ENCODE assay signal across 1 cellular context in the genomic region with DNA sequence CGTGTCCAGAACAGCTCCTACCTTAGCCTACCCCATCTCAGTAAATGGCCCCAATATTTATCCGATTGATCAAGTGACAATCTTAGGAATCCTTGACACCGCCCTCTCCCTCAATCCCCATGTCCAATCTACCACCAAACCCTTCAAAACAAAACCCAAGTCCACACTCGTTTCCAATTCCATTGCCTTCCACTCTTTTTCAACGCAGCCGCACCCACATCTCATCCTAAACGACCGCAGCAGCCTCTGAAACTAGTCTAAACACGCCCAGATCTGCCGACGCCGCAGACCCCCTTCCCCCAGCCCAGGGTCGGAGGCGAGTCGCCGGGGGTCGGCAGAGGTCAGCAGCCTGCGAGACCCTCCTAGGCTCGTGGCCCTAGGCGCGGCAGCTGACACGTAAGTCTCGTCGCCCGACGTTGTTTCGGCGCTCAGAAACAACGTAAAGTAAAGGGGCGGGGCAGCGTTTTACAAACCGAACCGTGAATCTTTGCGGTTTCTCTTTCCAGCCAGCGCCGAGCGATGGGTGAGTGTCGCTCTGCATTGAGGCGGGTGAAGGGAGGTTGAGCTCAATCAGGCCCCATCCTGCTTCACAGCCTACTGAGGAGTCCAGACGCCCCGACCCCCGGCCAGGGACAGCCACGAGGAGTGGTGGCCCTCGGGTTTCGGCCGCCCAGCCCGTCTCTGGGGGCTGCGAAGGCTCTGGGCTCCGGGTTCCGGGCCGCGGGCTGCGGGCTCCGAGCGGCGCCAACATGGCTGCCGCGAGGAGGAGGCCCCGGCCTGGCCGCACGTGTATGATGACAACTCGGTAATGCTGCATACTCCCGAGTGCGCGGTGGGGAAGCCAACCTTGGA.
A peak's percentile ranks its signal among the peaks of the same experiment; 100 is the strongest.
TF ChIP-seq lines count a peak whose summit lies in the region.

Gene RPS8, plus strand, starts transcription at position 463 of the 852 bp plus-strand sequence. Its CDS starts 57 bp downstream, at position 520.

TF ChIP-seq in SK-N-SH, 30 proteins besides CTCF, POLR2A, EP300 and RAD21 (continued from another document):
- TF ChIP-seq NRF1 (IDR thresholded peaks at IDR 0.05; ENCODE audit: low read depth, low read length) = no peak
- no peak for TF ChIP-seq MEF2A (IDR thresholded peaks at IDR 0.05; ENCODE audit: borderline replicate concordance, low read depth)
- TF ChIP-seq POLR2AphosphoS5 (IDR thresholded peaks at IDR 0.05; ENCODE audit: low read depth, low read length) = peak; percentile 99
- no peak for TF ChIP-seq GATA2 (CRISPR knock-in tag; IDR thresholded peaks at IDR 0.05)
- peak; percentile 85 for TF ChIP-seq SIN3A (IDR thresholded peaks at IDR 0.05; ENCODE audit: borderline replicate concordance, low read depth, low read length)
- TF ChIP-seq FOXM1 (IDR thresholded peaks at IDR 0.05; ENCODE audit: low read depth) = peak; percentile 85
- no peak; the same call in 1 of the 2 replicates for TF ChIP-seq TCF12 (IDR thresholded peaks at IDR 0.05)
- no peak; the same call in 1 of the 2 replicates for TF ChIP-seq ELF1 (IDR thresholded peaks at IDR 0.05)
- peak; percentile 70; the same call in 1 of the 2 replicates for TF ChIP-seq ZBTB33 (IDR thresholded peaks at IDR 0.05; ENCODE audit: borderline replicate concordance, low read depth)
- no peak for TF ChIP-seq IRF3 (IDR thresholded peaks at IDR 0.05; ENCODE audit: low read depth, low read length)
- TF ChIP-seq MXI1 (IDR thresholded peaks at IDR 0.05; ENCODE audit: low read depth, low read length) = peak; percentile 92
- no peak for TF ChIP-seq NFIC (IDR thresholded peaks at IDR 0.05; ENCODE audit: borderline replicate concordance)
- no peak for TF ChIP-seq USF2 (IDR thresholded peaks at IDR 0.05; ENCODE audit: borderline replicate concordance, low read depth, low read length)
- peak; percentile 98 for TF ChIP-seq TAF1 (IDR thresholded peaks at IDR 0.05; ENCODE audit: borderline replicate concordance, low read depth, low read length)
- no peak for TF ChIP-seq GABPA (IDR thresholded peaks at IDR 0.05; ENCODE audit: low read depth)
- TF ChIP-seq FOXJ3 (CRISPR knock-in tag; IDR thresholded peaks at IDR 0.05) = 0 out of 2 replicates have a peak, but pooled peaks have one; percentile 12
- TF ChIP-seq, protein P1, sequence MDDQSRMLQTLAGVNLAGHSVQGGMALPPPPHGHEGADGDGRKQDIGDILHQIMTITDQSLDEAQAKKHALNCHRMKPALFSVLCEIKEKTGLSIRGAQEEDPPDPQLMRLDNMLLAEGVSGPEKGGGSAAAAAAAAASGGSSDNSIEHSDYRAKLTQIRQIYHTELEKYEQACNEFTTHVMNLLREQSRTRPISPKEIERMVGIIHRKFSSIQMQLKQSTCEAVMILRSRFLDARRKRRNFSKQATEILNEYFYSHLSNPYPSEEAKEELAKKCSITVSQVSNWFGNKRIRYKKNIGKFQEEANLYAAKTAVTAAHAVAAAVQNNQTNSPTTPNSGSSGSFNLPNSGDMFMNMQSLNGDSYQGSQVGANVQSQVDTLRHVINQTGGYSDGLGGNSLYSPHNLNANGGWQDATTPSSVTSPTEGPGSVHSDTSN (IDR thresholded peaks at IDR 0.05) = no peak; the same call in 1 of the 2 replicates
- no peak for TF ChIP-seq RXRA (IDR thresholded peaks at IDR 0.05; ENCODE audit: borderline replicate concordance, low read depth)
- TF ChIP-seq EZH2phosphoT487 (IDR thresholded peaks at IDR 0.05; ENCODE audit: borderline replicate concordance, low read depth) = no peak
- peak; percentile 82 for TF ChIP-seq YY1 (IDR thresholded peaks at IDR 0.05; ENCODE audit: low read depth)
TF ChIP-seq in SK-N-SH: peak in this region for 12.
